14 cellular contexts compared by ENCODE assay signal in the genomic region with DNA sequence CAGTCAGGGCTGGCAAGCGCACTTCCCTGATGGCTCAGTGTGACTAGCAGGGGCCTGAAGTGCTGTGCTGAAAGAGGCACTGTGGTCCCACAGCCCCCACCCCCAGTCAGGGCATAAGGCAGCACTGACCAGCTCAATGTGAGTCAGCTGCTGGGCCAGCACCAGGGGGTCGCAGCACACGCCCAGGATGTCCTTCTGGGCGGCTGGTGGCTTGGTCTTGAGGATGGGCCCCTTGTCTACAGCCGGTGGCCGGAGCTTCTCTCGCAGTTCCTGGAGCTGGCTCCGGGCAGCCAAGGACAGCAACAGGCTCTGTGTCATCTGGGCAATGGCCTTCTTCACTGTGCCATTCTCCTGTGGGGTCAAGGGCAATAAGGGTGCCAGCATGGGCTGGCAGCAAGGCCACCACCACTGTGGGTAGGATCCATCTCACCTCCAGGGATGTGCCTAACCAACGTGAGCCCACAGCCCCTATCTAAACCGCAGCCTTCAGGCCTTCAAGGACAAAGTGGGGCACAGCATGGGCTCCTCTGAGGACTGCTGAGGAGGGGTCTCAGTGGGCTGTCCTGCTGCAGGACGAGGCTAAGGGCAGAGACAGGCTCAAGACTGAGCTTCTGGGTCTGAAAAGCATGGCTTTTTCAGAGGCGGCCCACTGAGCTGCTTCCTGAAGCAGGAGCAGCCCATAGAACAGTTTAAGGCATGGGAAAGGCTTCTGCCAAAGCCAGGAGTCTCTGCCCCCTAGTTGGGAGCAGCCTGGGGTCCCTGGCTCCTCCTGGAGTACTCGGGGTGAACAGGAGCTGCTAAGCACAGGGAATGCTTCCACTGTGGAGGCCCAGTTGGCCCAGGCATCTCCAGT.
DNase-seq lines count a peak whose midpoint lies in the region; ATAC-seq and TF ChIP-seq lines count a peak whose summit lies in the region.
"Had no signal": no experiment of that assay in that cellular context is flagged by ENCODE, and none has a peak within 500 bp of the region (broad histone marks: within the 10 kb centered on the region; RNA-seq: fewer than 3 reads in every experiment).

No MANE protein-coding gene starts in this region.

- H3K4me3 Mint-ChIP-seq in MCF 10A (ENCODE audit: unreplicated experiment): no peak overlapping the region
- H3K4me3 Mint-ChIP-seq in activated B cell treated with CpG ODN at 0.5 μM for 24 hours: no peak overlapping the region

- no peaks in the 10 kb centered on the region for H3K36me3 Mint-ChIP-seq in MCF 10A (ENCODE audit: insufficient read depth, unreplicated experiment)
- no peaks in the 10 kb centered on the region for H3K36me3 Mint-ChIP-seq in activated B cell treated with CpG ODN at 0.5 μM for 24 hours (ENCODE audit: low read depth)
- H3K36me3 Mint-ChIP-seq: activated naive CD4-positive, alpha-beta T cell treated with anti-CD3 and anti-CD28 coated beads, Interleukin-2, amount 50 U/mL, for 72 hours had no signal

- CTCF ChIA-PET in MCF 10A (lab: Yijun Ruan, JAX): interaction anchor here (0.6 to 1.2 kb wide), 3 partner anchors 13 to 147 kb away, joined by 3 read pairs; no protein-coding TSS in a partner anchor
- CTCF ChIA-PET in activated B cell treated with CpG ODN at 0.5 μM for 24 hours (lab: Charles Lee): interaction anchor here (1.0 to 1.4 kb wide), 2 partner anchors 62 to 260 kb away, joined by 3 to 4 read pairs; no protein-coding TSS in a partner anchor

- DNase-seq in breast epithelium (ENCODE audit: low spot score in 2 of 2) (peak; percentile 13 to 47), MCF 10A (ENCODE audit: unreplicated experiment) (no peak), activated B cell treated with CpG ODN at 0.5 μM for 24 hours (peak; percentile 10), lung (ENCODE audit: low spot score) (peak; percentile 22), upper lobe of right lung (peak; percentile 44), G401 (ENCODE audit: low spot score) (no peak)
- DNase-seq: effector memory CD4-positive, alpha-beta T cell; hypothalamus; NCI-H1105; NCI-H2171 treated with DMSO at 0.1 percent for 48 hours had no signal

- ATAC-seq in activated B cell treated with CpG ODN at 0.5 μM for 24 hours (ENCODE audit: low read depth): no peak
- ATAC-seq in lung (ENCODE audit: insufficient read depth, low FRiP score): no peak
- no peak for ATAC-seq in upper lobe of right lung
- ATAC-seq in HG03280 (IDR thresholded peaks at IDR 0.05; ENCODE audit: unreplicated experiment): no peak
- no peak for ATAC-seq in GM18861 (IDR thresholded peaks at IDR 0.05; ENCODE audit: unreplicated experiment)
- ATAC-seq: activated naive CD4-positive, alpha-beta T cell treated with anti-CD3 and anti-CD28 coated beads, Interleukin-2, amount 50 U/mL, for 72 hours; left colon had no signal

- H3K27ac ChIP-seq in breast epithelium (no peak overlapping the region), lung (ENCODE audit: low read depth in 1 of 2, low read length in 1 of 2) (no peak overlapping the region), upper lobe of right lung (no peak overlapping the region)

- TF ChIP-seq CTCF in breast epithelium (IDR thresholded peaks at IDR 0.05) (no peak), MCF 10A (IDR thresholded peaks at IDR 0.05; ENCODE audit: unreplicated experiment) (no peak), activated B cell treated with CpG ODN at 0.5 μM for 24 hours (IDR thresholded peaks at IDR 0.05) (no peak), lung (IDR thresholded peaks at IDR 0.05; ENCODE audit: control extremely low read depth, extremely low read depth) (no peak), upper lobe of right lung (IDR thresholded peaks at IDR 0.05) (no peak)

- no peak overlapping the region for H3K4me3 ChIP-seq in breast epithelium
- H3K4me3 ChIP-seq in lung: no peak overlapping the region
- H3K4me3 ChIP-seq in upper lobe of right lung: no peak overlapping the region

- H3K36me3 ChIP-seq in breast epithelium (no peaks in the 10 kb centered on the region), lung (ENCODE audit: control insufficient read depth in 2 of 2, insufficient read depth in 2 of 2, low read length in 2 of 2) (no peaks in the 10 kb centered on the region), upper lobe of right lung (no peaks in the 10 kb centered on the region)

- H3K9me3 Mint-ChIP-seq in MCF 10A (ENCODE audit: unreplicated experiment) (no peaks in the 10 kb centered on the region), activated B cell treated with CpG ODN at 0.5 μM for 24 hours (no peaks in the 10 kb centered on the region)
- H3K9me3 Mint-ChIP-seq: activated naive CD4-positive, alpha-beta T cell treated with anti-CD3 and anti-CD28 coated beads, Interleukin-2, amount 50 U/mL, for 72 hours had no signal

- intact Hi-C loops in breast epithelium (cut with DNase I; ENCODE audit: low total_unique reads): no loop called here
- intact Hi-C loops in MCF 10A (cut with micrococcal nuclease): loop anchor here (10.0 kb wide), 1 partner anchor 84 kb away; no protein-coding TSS in a partner anchor
- intact Hi-C loops in activated B cell treated with CpG ODN at 0.5 μM for 24 hours (cut with micrococcal nuclease): loop anchor here (5.0 to 10.0 kb wide), 3 partner anchors 162 to 566 kb away; partner anchors contain the start of gene ZNF33B
- intact Hi-C loops in upper lobe of right lung (cut with DNase I): no loop called here

- POLR2A ChIA-PET in MCF 10A (lab: Yijun Ruan, JAX): no interaction called here
- POLR2A ChIA-PET in activated B cell treated with CpG ODN at 0.5 μM for 24 hours (lab: Charles Lee): interaction anchor here (0.6 to 1.0 kb wide), 2 partner anchors 46 to 80 kb away, joined by 3 read pairs; no protein-coding TSS in a partner anchor

- in situ Hi-C loops in G401 (cut with HindIII; ENCODE audit: low sequenced_read_pairs): no loop called here

- no TSS peak for BruUV-seq in MCF 10A (replicated peaks; lab: Mats Ljungman, UMichigan)

- H3K27ac Mint-ChIP-seq in MCF 10A (ENCODE audit: low read depth, unreplicated experiment) (no peak overlapping the region), activated B cell treated with CpG ODN at 0.5 μM for 24 hours (no peak overlapping the region)
- H3K27ac Mint-ChIP-seq: activated naive CD4-positive, alpha-beta T cell treated with anti-CD3 and anti-CD28 coated beads, Interleukin-2, amount 50 U/mL, for 72 hours had no signal

- no peak for TF ChIP-seq POLR2A in breast epithelium (IDR thresholded peaks at IDR 0.05)

- H3K9me3 ChIP-seq in breast epithelium: no peaks in the 10 kb centered on the region
- H3K9me3 ChIP-seq in lung (ENCODE audit: control insufficient read depth in 2 of 2, insufficient read depth in 1 of 2, low read length in 1 of 2): no peaks in the 10 kb centered on the region
- H3K9me3 ChIP-seq in upper lobe of right lung: no peaks in the 10 kb centered on the region

- H3K4me1 ChIP-seq in breast epithelium (no peaks in the 10 kb centered on the region), lung (ENCODE audit: control insufficient read depth in 2 of 2, insufficient read depth in 2 of 2, low read length in 2 of 2) (peaks cover 0 to 9% of the 10 kb centered on the region in 2 donors), upper lobe of right lung (peaks cover 6% of the 10 kb centered on the region)

- no peaks in the 10 kb centered on the region for H3K27me3 ChIP-seq in breast epithelium
- H3K27me3 ChIP-seq in lung (ENCODE audit: control insufficient read depth, insufficient read depth): no peaks in the 10 kb centered on the region
- H3K27me3 ChIP-seq in upper lobe of right lung: no peaks in the 10 kb centered on the region

- H3K27me3 Mint-ChIP-seq in MCF 10A (ENCODE audit: insufficient read depth, unreplicated experiment): no peaks in the 10 kb centered on the region
- no peaks in the 10 kb centered on the region for H3K27me3 Mint-ChIP-seq in activated B cell treated with CpG ODN at 0.5 μM for 24 hours

- WGBS in lung, 2 donors: 92 to 94% methylated on average over 13 of the region's 13 CpGs

- H3K4me1 Mint-ChIP-seq in MCF 10A (ENCODE audit: insufficient read depth, unreplicated experiment) (no peaks in the 10 kb centered on the region), activated B cell treated with CpG ODN at 0.5 μM for 24 hours (peaks cover 7% of the 10 kb centered on the region)

Comparison
In these comparisons a context has a peak if more than half of its experiments do, and no peak if none do; other contexts are left out.
1. DNase-seq: peak in breast epithelium (2 of 2), activated B cell treated with CpG ODN at 0.5 μM for 24 hours (single experiment), lung (single experiment) and upper lobe of right lung (single experiment); none in MCF 10A (single experiment) and G401 (single experiment).
2. intact Hi-C loops: an anchor here in MCF 10A (10.0 kb wide) and activated B cell treated with CpG ODN at 0.5 μM for 24 hours (5.0 to 10.0 kb wide); none called in breast epithelium and upper lobe of right lung.